21 cellular contexts compared by ENCODE assay signal in genomic region chr4:25062098-25062497, GRCh38. TPM values are rescaled to one million over a fixed set of nuclear protein-coding genes. Genes with fewer than 3 reads are reported as not detected.
DNase-seq lines count a peak whose midpoint lies in the region; ATAC-seq and TF ChIP-seq lines count a peak whose summit lies in the region.
"Had no signal": no experiment of that assay in that cellular context is flagged by ENCODE, and none has a peak within 500 bp of the region (broad histone marks: within the 10 kb centered on the region; RNA-seq: fewer than 3 reads in every experiment).

No MANE protein-coding gene starts in this region.

- H3K27ac ChIP-seq in HEK293 (ENCODE audit: extremely low read depth, low read depth, low read length), result no peak overlapping the region
- peak overlapping the region; percentile 73 to 83 for H3K27ac ChIP-seq in coronary artery
- no peak overlapping the region for H3K27ac ChIP-seq in body of pancreas
- H3K27ac ChIP-seq: 22Rv1; A549; BLaER1 treated with 17β-estradiol and CSF1 and Interleukin-3, amounts not matched to agents 10 nM and 100 nM; C4-2B had no signal

- no peak for ATAC-seq in WTC11
- ATAC-seq in body of pancreas, result no peak
- ATAC-seq in HG02884 (IDR thresholded peaks at IDR 0.05; ENCODE audit: unreplicated experiment), result no peak
- ATAC-seq in GM19035 (IDR thresholded peaks at IDR 0.05; ENCODE audit: unreplicated experiment), result no peak
- ATAC-seq: A549; CD8-positive, alpha-beta T cell; GM12878 had no signal

- H3K4me3 ChIP-seq in HEK293 (ENCODE audit: low read depth, low read length) (no peak overlapping the region), coronary artery (no peak overlapping the region), body of pancreas (no peak overlapping the region)
- H3K4me3 ChIP-seq: A549; BLaER1 treated with 17β-estradiol and CSF1 and Interleukin-3, amounts not matched to agents 10 nM and 100 nM; GM12878 had no signal

- 89 to 100% methylated on average over 1 of the region's 1 CpG for WGBS in body of pancreas, 2 donors

- TF ChIP-seq CTCF in HEK293 (tag by site-specific recombination; IDR thresholded peaks at IDR 0.05) (no peak), WTC11 (IDR thresholded peaks at IDR 0.05) (no peak), coronary artery (IDR thresholded peaks at IDR 0.05) (no peak), nephron (IDR thresholded peaks at IDR 0.05; ENCODE audit: unreplicated experiment in 3 of 3) (no peak), body of pancreas (IDR thresholded peaks at IDR 0.05) (no peak)

- peaks cover 13% of the 10 kb centered on the region for H3K9me3 Mint-ChIP-seq in WTC11
- H3K9me3 Mint-ChIP-seq in nephron, result peaks cover 5% of the 10 kb centered on the region
- H3K9me3 Mint-ChIP-seq: CD4-positive, alpha-beta T cell; CD8-positive, alpha-beta T cell had no signal

- intact Hi-C loops in body of pancreas (cut with DNase I), result no loop called here

- H3K4me1 Mint-ChIP-seq in WTC11, result peaks cover 38% of the 10 kb centered on the region
- H3K4me1 Mint-ChIP-seq in nephron, result peaks cover 35% of the 10 kb centered on the region
- H3K4me1 Mint-ChIP-seq: B cell had no signal

- no peaks in the 10 kb centered on the region for H3K27me3 ChIP-seq in body of pancreas
- H3K27me3 ChIP-seq: BLaER1 treated with 17β-estradiol and CSF1 and Interleukin-3, amounts not matched to agents 10 nM and 100 nM had no signal

- H3K9me3 ChIP-seq in HEK293 (ENCODE audit: control insufficient read depth, insufficient read depth, low read depth, low read length) (no peaks in the 10 kb centered on the region), body of pancreas (no peaks in the 10 kb centered on the region)
- H3K9me3 ChIP-seq: A549 had no signal

- H3K4me3 Mint-ChIP-seq in WTC11 (no peak overlapping the region), nephron (no peak overlapping the region)
- H3K4me3 Mint-ChIP-seq: B cell; CD4-positive, alpha-beta T cell; CD8-positive, alpha-beta T cell had no signal

- H3K4me1 ChIP-seq in HEK293 (ENCODE audit: control insufficient read depth, insufficient read depth, low read length) (no peaks in the 10 kb centered on the region), body of pancreas (no peaks in the 10 kb centered on the region)
- H3K4me1 ChIP-seq: A549 had no signal

- H3K27me3 Mint-ChIP-seq in WTC11 (ENCODE audit: low read depth) (peaks cover 7% of the 10 kb centered on the region), nephron (ENCODE audit: low read depth) (peaks cover 4% of the 10 kb centered on the region)

- TF ChIP-seq POLR2A in body of pancreas (IDR thresholded peaks at IDR 0.05), result no peak

- H3K27ac Mint-ChIP-seq in WTC11 (no peak overlapping the region), nephron (peak overlapping the region in 2 of 3 experiments; percentile 35 to 93)
- H3K27ac Mint-ChIP-seq: B cell; CD4-positive, alpha-beta T cell; CD8-positive, alpha-beta T cell had no signal

- H3K36me3 ChIP-seq in HEK293 (ENCODE audit: control insufficient read depth in 2 of 2, insufficient read depth in 1 of 2, low read length in 2 of 2), result no peaks in the 10 kb centered on the region
- H3K36me3 ChIP-seq in body of pancreas (replicated peaks in 1 of 2; ENCODE audit: insufficient read depth in 1 of 2, low read depth in 2 of 2), result no peaks in the 10 kb centered on the region
- H3K36me3 ChIP-seq: BLaER1 treated with 17β-estradiol and CSF1 and Interleukin-3, amounts not matched to agents 10 nM and 100 nM had no signal

- DNase-seq in WTC11 (ENCODE audit: low spot score) (no peak), coronary artery (ENCODE audit: low spot score) (no peak), NCI-H2081 treated with DMSO at 0.1 percent for 48 hours (lab: John Stamatoyannopoulos, UW) (no peak), body of pancreas (no peak)
- DNase-seq: AML-193; Caco-2; Calu3; CD4-positive, alpha-beta T cell; CD8-positive, alpha-beta T cell; DMS79 treated with DMSO at 0.1 percent for 48 hours; GDM1 had no signal

- peaks cover 10% of the 10 kb centered on the region for H3K36me3 Mint-ChIP-seq in WTC11
- no peaks in the 10 kb centered on the region for H3K36me3 Mint-ChIP-seq in nephron (ENCODE audit: low read depth)
- H3K36me3 Mint-ChIP-seq: CD8-positive, alpha-beta T cell had no signal

- POLR2A ChIA-PET in HEK293 (lab: Yijun Ruan, JAX) (no interaction called here), WTC11 (lab: Charles Lee) (no interaction called here)

- CTCF ChIA-PET in HEK293 (lab: Yijun Ruan, JAX), result no interaction called here
- CTCF ChIA-PET in WTC11 (lab: Charles Lee), result no interaction called here

TF ChIP-seq in HEK293, 187 proteins besides CTCF, POLR2A, EP300 and RAD21:
- no peak for TF ChIP-seq ZNF416 (tag by site-specific recombination; IDR thresholded peaks at IDR 0.05)
- peak; percentile 62 for TF ChIP-seq ZNF623 (tag by site-specific recombination; IDR thresholded peaks at IDR 0.05)
- no peak for TF ChIP-seq GLI4 (tag by site-specific recombination; IDR thresholded peaks at IDR 0.05)

TF ChIP-seq in WTC11, 78 proteins besides CTCF, POLR2A, EP300 and RAD21:
- TF ChIP-seq PRRX2 (CRISPR knock-in tag; IDR thresholded peaks at IDR 0.05) (no peak), ZBTB43 (CRISPR knock-in tag; IDR thresholded peaks at IDR 0.05) (no peak), TP53 (CRISPR knock-in tag; IDR thresholded peaks at IDR 0.05) (no peak), TCF7 (CRISPR knock-in tag; IDR thresholded peaks at IDR 0.05; ENCODE audit: low read depth) (no peak), SMAD4 (CRISPR knock-in tag; IDR thresholded peaks at IDR 0.05) (no peak), ZNF425 (CRISPR knock-in tag; conservative IDR thresholded peaks at IDR 0.05) (no peak), GTF2I (CRISPR knock-in tag; conservative IDR thresholded peaks at IDR 0.05) (peak; percentile 46; the same call in 1 of the 2 replicates)

RNA-seq across cellular contexts. Expression of gene LGI2, which starts 31.4 kb away (rescaled TPM):
- 5.8 to 12.2 TPM (median 8.3 TPM) in 3 replicates for total RNA-seq in WTC11 (2021)
- total RNA-seq in body of pancreas, result 1 to 10 TPM in 1 of 2 donors, under 1 TPM in 1; 0.78 to 2.0 TPM
- total RNA-seq: B cell; CD4-positive, alpha-beta T cell; CD8-positive, alpha-beta T cell; GM12878 had no signal

Comparison
In these comparisons a context has a peak if more than half of its experiments do, and no peak if none do; other contexts are left out.
1. H3K27ac ChIP-seq: peak in coronary artery (2 of 2); none in HEK293 (single experiment) and body of pancreas (0 of 4).